Comparison of ENCODE assay signal across 8 cellular contexts in genomic region chr3:100068758-100069345, GRCh38. TPM values are rescaled to one million over a fixed set of nuclear protein-coding genes. Genes with fewer than 3 reads are reported as not detected.
DNase-seq lines count a peak whose midpoint lies in the region; ATAC-seq and TF ChIP-seq lines count a peak whose summit lies in the region.

No MANE protein-coding gene starts in this region.

- peaks cover 4% of the 10 kb centered on the region for H3K4me1 ChIP-seq in right cardiac atrium (ENCODE audit: control insufficient read depth, insufficient read depth, low read length)
- H3K4me1 ChIP-seq in gastrocnemius medialis = peaks cover 44 to 61% of the 10 kb centered on the region in 2 donors

- peak overlapping the region; percentile 42 for H3K27ac Mint-ChIP-seq in T-helper 1 cell treated with Interleukin-12 subunit alpha and Interleukin-12 subunit beta and Interleukin-4 antibody, amounts not matched to agents 30 μg/mL and 1 μg/mL, for 36 hours

- ATAC-seq in HG02588 (IDR thresholded peaks at IDR 0.05; ENCODE audit: unreplicated experiment) (peak; percentile 56), right cardiac atrium (peak; percentile 85 to 88), gastrocnemius medialis (peak; percentile 86 to 89)

- H3K36me3 Mint-ChIP-seq in T-helper 1 cell treated with Interleukin-12 subunit alpha and Interleukin-12 subunit beta and Interleukin-4 antibody, amounts not matched to agents 30 μg/mL and 1 μg/mL, for 36 hours (ENCODE audit: low read depth) = peaks cover 8% of the 10 kb centered on the region

- H3K4me1 Mint-ChIP-seq in T-helper 1 cell treated with Interleukin-12 subunit alpha and Interleukin-12 subunit beta and Interleukin-4 antibody, amounts not matched to agents 30 μg/mL and 1 μg/mL, for 36 hours (ENCODE audit: low read depth) = peaks cover 39% of the 10 kb centered on the region

- H3K4me3 Mint-ChIP-seq in T-helper 1 cell treated with Interleukin-12 subunit alpha and Interleukin-12 subunit beta and Interleukin-4 antibody, amounts not matched to agents 30 μg/mL and 1 μg/mL, for 36 hours = no peak overlapping the region

- intact Hi-C loops in right cardiac atrium (cut with DNase I) = loop anchor here in 2 of 4 donors (2.0 to 5.0 kb wide), 2 partner anchors 183 to 186 kb away; no protein-coding TSS in a partner anchor
- intact Hi-C loops in gastrocnemius medialis (cut with DNase I; ENCODE audit: low total_unique reads) = loop anchor here (1.0 to 2.0 kb wide), 2 partner anchors 46 to 185 kb away; partner anchors contain the start of gene FILIP1L

- H3K9me3 Mint-ChIP-seq in T-helper 1 cell treated with Interleukin-12 subunit alpha and Interleukin-12 subunit beta and Interleukin-4 antibody, amounts not matched to agents 30 μg/mL and 1 μg/mL, for 36 hours = peaks cover 6% of the 10 kb centered on the region

- H3K27me3 ChIP-seq in right cardiac atrium (ENCODE audit: control insufficient read depth, insufficient read depth) (no peaks in the 10 kb centered on the region), gastrocnemius medialis (no peaks in the 10 kb centered on the region)

- H3K27ac ChIP-seq in right cardiac atrium (ENCODE audit: low read length) (peak overlapping the region; percentile 17), gastrocnemius medialis (peak overlapping the region; percentile 63 to 80 (median 74))

- no peak for TF ChIP-seq POLR2A in gastrocnemius medialis (IDR thresholded peaks at IDR 0.05)

- H3K36me3 ChIP-seq in gastrocnemius medialis = no peaks in the 10 kb centered on the region

- WGBS in right cardiac atrium = 26% methylated on average over 6 of the region's 6 CpGs

- peak; percentile 77 for TF ChIP-seq CTCF in GM12864 (IDR thresholded peaks at IDR 0.05; ENCODE audit: low read depth, low read length, missing control alignments)
- peak; percentile 67 to 86 (median 78) for TF ChIP-seq CTCF in gastrocnemius medialis (IDR thresholded peaks at IDR 0.05 in 4 of 5, conservative IDR thresholded peaks at IDR 0.05 in 1 of 5)

- no peak overlapping the region for H3K4me3 ChIP-seq in GM12864 (ENCODE audit: low read depth, low read length)
- no peak overlapping the region for H3K4me3 ChIP-seq in right cardiac atrium (ENCODE audit: low read length)
- peak overlapping the region in 1 of 4 donors; percentile 19 for H3K4me3 ChIP-seq in gastrocnemius medialis

- DNase-seq in GM12864 (ENCODE audit: low read depth) (peak; percentile 67), NCI-H146 (lab: John Stamatoyannopoulos, UW) (peak; percentile 76), amniotic stem cell (lab: John Stamatoyannopoulos, UW) (peak; percentile 43), right cardiac atrium (peak; percentile 76 to 89 (median 87)), gastrocnemius medialis (peak; percentile 72 to 79), HK-2 (ENCODE audit: unreplicated experiment) (no peak)

- in situ Hi-C loops in gastrocnemius medialis (cut with MboI; ENCODE audit: low sequenced_read_pairs in 4 of 4) = loop anchor here (5.0 to 25.0 kb wide), 4 partner anchors 183 to 234 kb away; no protein-coding TSS in a partner anchor

- H3K9me3 ChIP-seq in right cardiac atrium (ENCODE audit: control insufficient read depth, low read length) (no peaks in the 10 kb centered on the region), gastrocnemius medialis (no peaks in the 10 kb centered on the region)

- no peaks in the 10 kb centered on the region for H3K27me3 Mint-ChIP-seq in T-helper 1 cell treated with Interleukin-12 subunit alpha and Interleukin-12 subunit beta and Interleukin-4 antibody, amounts not matched to agents 30 μg/mL and 1 μg/mL, for 36 hours (ENCODE audit: low read depth)

RNA-seq across cellular contexts. Expression of gene FILIP1L, which starts 45.4 kb away (rescaled TPM):
- 10 to 100 TPM; 53.6 to 88.3 (median 68.7) TPM for total RNA-seq in right cardiac atrium
- polyA plus RNA-seq in right cardiac atrium = 42.2 TPM
- total RNA-seq in gastrocnemius medialis = 100 to 1,000 TPM in 2 of 4 donors, 10 to 100 TPM in 2; 87.1 to 115 (median 99.6) TPM
